ENCODE assay signal across 1 cellular context in genomic region chr19:6587093-6587820, GRCh38.
TF ChIP-seq lines count a peak whose summit lies in the region.

No MANE protein-coding gene starts in this region.

TF ChIP-seq in WTC11, 78 proteins besides CTCF, POLR2A, EP300 and RAD21 (continued from another document):
- TF ChIP-seq ZNF512 (CRISPR knock-in tag; IDR thresholded peaks at IDR 0.05; ENCODE audit: borderline replicate concordance) (peak; percentile 84; the same call in 1 of the 2 replicates), NFE2L1 (CRISPR knock-in tag; IDR thresholded peaks at IDR 0.05) (peak; percentile 29; the same call in 1 of the 2 replicates), TEAD1 (CRISPR knock-in tag; IDR thresholded peaks at IDR 0.05) (0 out of 2 replicates have a peak, but pooled peaks have one; percentile 54), SP1 (CRISPR knock-in tag; conservative IDR thresholded peaks at IDR 0.05) (0 out of 2 replicates have a peak, but pooled peaks have one; percentile 28), CDX4 (CRISPR knock-in tag; IDR thresholded peaks at IDR 0.05; ENCODE audit: borderline replicate concordance) (no peak), GABPB1 (CRISPR knock-in tag; IDR thresholded peaks at IDR 0.05) (no peak), ZNF138 (CRISPR knock-in tag; conservative IDR thresholded peaks at IDR 0.05) (no peak), IRF1 (CRISPR knock-in tag; IDR thresholded peaks at IDR 0.05) (no peak)
